11 cellular contexts compared by ENCODE assay signal in the genomic region with DNA sequence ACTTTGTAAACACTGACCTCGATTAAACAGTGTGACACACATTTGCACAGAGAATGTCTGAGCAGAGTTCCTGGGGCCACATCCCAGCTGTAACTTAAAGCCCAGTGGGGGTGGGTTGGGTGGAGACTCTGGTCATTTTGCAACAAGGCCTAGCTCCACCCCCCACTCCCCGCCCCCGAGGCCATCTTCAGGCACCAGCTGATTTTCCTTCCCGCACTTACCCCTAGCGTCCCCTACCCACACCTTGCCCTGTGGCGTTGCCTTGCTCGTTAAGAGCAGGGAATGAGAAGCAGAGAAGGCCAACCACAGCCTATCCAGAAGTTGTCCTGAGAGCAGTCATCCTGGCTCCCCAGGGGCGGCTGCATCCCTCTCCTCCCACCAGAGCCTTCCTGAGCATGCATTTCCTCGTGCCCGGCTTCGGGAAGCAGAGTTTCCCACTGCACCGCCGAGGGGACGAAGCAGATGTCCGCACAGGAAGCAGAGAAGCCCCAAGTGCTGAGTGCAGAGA.
A peak's percentile ranks its signal among the peaks of the same experiment; 100 is the strongest.
DNase-seq lines count a peak whose midpoint lies in the region; ATAC-seq and TF ChIP-seq lines count a peak whose summit lies in the region.
"Had no signal": no experiment of that assay in that cellular context is flagged by ENCODE, and none has a peak within 500 bp of the region (broad histone marks: within the 10 kb centered on the region; RNA-seq: fewer than 3 reads in every experiment).

No MANE protein-coding gene starts in this region.

- no peaks in the 10 kb centered on the region for H3K9me3 ChIP-seq in WERI-Rb-1 (ENCODE audit: severe bottlenecking)

- no peaks in the 10 kb centered on the region for H3K36me3 ChIP-seq in WERI-Rb-1

- intact Hi-C loops in left cardiac atrium (cut with DNase I), result no loop called here

- peak overlapping the region; percentile 34 for H3K27ac Mint-ChIP-seq in osteocyte (ENCODE audit: unreplicated experiment)
- H3K27ac Mint-ChIP-seq: activated CD8-positive, alpha-beta T cell treated with anti-CD3 and anti-CD28 coated beads, Interleukin-2, amount 10 ng/mL, durations not matched to agents 7 days and 5 days had no signal

- ATAC-seq in left cardiac atrium (peak; percentile 20 to 61), HG02759 (IDR thresholded peaks at IDR 0.05; ENCODE audit: unreplicated experiment) (no peak), GM21360 (IDR thresholded peaks at IDR 0.05; ENCODE audit: unreplicated experiment) (no peak), GM21717 (IDR thresholded peaks at IDR 0.05; ENCODE audit: unreplicated experiment) (no peak)
- ATAC-seq: activated CD8-positive, alpha-beta T cell treated with anti-CD3 and anti-CD28 coated beads, Interleukin-2, amount 10 ng/mL, durations not matched to agents 7 days and 5 days had no signal

- no peaks in the 10 kb centered on the region for H3K9me3 Mint-ChIP-seq in osteocyte (ENCODE audit: unreplicated experiment)

- no peak overlapping the region for H3K4me3 ChIP-seq in WERI-Rb-1 (ENCODE audit: low read depth, low read length)

- DNase-seq in GM03348 (ENCODE audit: low spot score) (peak; percentile 84), WERI-Rb-1 (peak; percentile 36), left cardiac atrium (peak; percentile 53), osteocyte (ENCODE audit: extremely low spot score, unreplicated experiment) (no peak), NCI-H1930 (lab: John Stamatoyannopoulos, UW) (no peak)
- DNase-seq: activated CD8-positive, alpha-beta T cell treated with anti-CD3 and anti-CD28 coated beads, Interleukin-2, amount 10 ng/mL, durations not matched to agents 7 days and 5 days; amygdala; DND-41 had no signal

- peak overlapping the region; percentile 43; the same call in 1 of the 2 replicates for H3K27ac ChIP-seq in WERI-Rb-1

- TF ChIP-seq CTCF in WERI-Rb-1 (IDR thresholded peaks at IDR 0.05; ENCODE audit: low read depth, low read length), result no peak
- no peak for TF ChIP-seq CTCF in osteocyte (IDR thresholded peaks at IDR 0.05)

- H3K36me3 Mint-ChIP-seq in osteocyte (ENCODE audit: unreplicated experiment), result no peaks in the 10 kb centered on the region

- peak overlapping the region; percentile 2 for H3K4me3 Mint-ChIP-seq in osteocyte (ENCODE audit: unreplicated experiment)
- H3K4me3 Mint-ChIP-seq: activated CD8-positive, alpha-beta T cell treated with anti-CD3 and anti-CD28 coated beads, Interleukin-2, amount 10 ng/mL, durations not matched to agents 7 days and 5 days had no signal

- H3K27me3 Mint-ChIP-seq in osteocyte (ENCODE audit: unreplicated experiment), result no peaks in the 10 kb centered on the region

- H3K27me3 ChIP-seq in WERI-Rb-1 (ENCODE audit: insufficient read depth, low read depth, severe bottlenecking), result no peaks in the 10 kb centered on the region

- H3K4me1 Mint-ChIP-seq in osteocyte (ENCODE audit: unreplicated experiment), result peaks cover 53% of the 10 kb centered on the region

Comparison
In these comparisons a context has a peak if more than half of its experiments do, and no peak if none do; other contexts are left out.
1. DNase-seq: peak in GM03348 (single experiment), WERI-Rb-1 (single experiment) and left cardiac atrium (single experiment); none in osteocyte (single experiment) and NCI-H1930 (0 of 2).
2. ATAC-seq: peak in left cardiac atrium (2 of 2); none in HG02759 (single experiment), GM21360 (single experiment) and GM21717 (single experiment).